In the genomic region with DNA sequence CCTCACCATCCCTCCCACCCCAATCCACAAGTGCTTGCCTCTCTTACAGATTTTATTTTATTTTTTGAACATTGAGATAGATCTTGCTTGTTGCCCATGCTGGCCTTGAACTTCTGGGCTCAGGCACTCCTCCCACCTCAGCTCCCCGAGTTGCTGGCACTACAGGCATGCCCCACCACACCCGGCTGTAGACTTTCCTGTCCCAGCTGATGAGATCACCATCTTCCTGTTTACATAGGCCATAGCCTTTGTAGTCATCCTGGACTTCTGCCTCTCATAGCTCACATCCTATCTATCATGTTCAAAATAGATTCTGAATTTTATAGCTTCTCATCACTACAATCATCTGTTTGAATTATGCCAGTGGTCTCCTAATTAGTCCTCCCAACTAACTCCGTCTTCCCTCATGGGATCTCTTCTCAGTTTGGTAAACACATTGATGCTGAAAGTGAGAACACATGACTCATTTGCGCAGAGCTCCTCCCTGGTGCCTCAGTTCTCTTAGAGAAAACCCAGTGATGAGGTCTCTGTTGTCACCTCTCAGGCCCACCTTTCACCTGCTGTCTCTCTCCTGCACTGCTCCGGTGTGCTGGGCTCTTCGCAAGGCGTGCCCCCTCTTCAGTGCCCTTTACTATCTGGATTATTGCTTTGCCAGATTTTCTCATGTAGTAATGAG, we compare ENCODE assay signal across 11 cellular contexts.
A peak's percentile ranks its signal among the peaks of the same experiment; 100 is the strongest.
DNase-seq lines count a peak whose midpoint lies in the region; TF ChIP-seq lines count a peak whose summit lies in the region.
"Had no signal": no experiment of that assay in that cellular context is flagged by ENCODE, and none has a peak within 500 bp of the region (broad histone marks: within the 10 kb centered on the region; RNA-seq: fewer than 3 reads in every experiment).

No MANE protein-coding gene starts in this region.

- no peak overlapping the region for H3K4me2 ChIP-seq in mammary epithelial cell (ENCODE audit: insufficient read depth, low read depth, low read length)

- no peak overlapping the region for H3K4me3 ChIP-seq in mammary epithelial cell (replicated peaks in 1 of 3; ENCODE audit: insufficient read depth in 1 of 3, low read depth in 2 of 3, low read length in 3 of 3)
- H3K4me3 ChIP-seq: prostate gland had no signal

- H3K27me3 Mint-ChIP-seq in nephron progenitor cell (ENCODE audit: low read depth, poor library complexity): peaks cover 3% of the 10 kb centered on the region

- H3K79me2 ChIP-seq in mammary epithelial cell (ENCODE audit: insufficient read depth, low read length): no peaks in the 10 kb centered on the region

- no peaks in the 10 kb centered on the region for H3K9me3 ChIP-seq in mammary epithelial cell (replicated peaks; ENCODE audit: insufficient read depth, low read length)
- H3K9me3 ChIP-seq: prostate gland had no signal

- no peak overlapping the region for H3K4me3 Mint-ChIP-seq in nephron progenitor cell

- dilution Hi-C loops in mammary epithelial cell (cut with HindIII; ENCODE audit: low sequenced_read_pairs): no loop called here

- peak; percentile 32 for DNase-seq in NCI-H748 (lab: John Stamatoyannopoulos, UW; ENCODE audit: unreplicated experiment)
- DNase-seq in NCI-H748 treated with DMSO at 0.1 percent for 48 hours (lab: John Stamatoyannopoulos, UW): no peak
- DNase-seq in NCI-H510A treated with DMSO at 0.1 percent for 48 hours (lab: John Stamatoyannopoulos, UW): peak; percentile 77
- DNase-seq in mammary epithelial cell: peak; percentile 61
- DNase-seq in nephron progenitor cell: no peak
- no peak for DNase-seq in mesenteric fat pad (ENCODE audit: low spot score)
- DNase-seq in NCI-H1417 treated with DMSO at 0.1 percent for 48 hours (lab: John Stamatoyannopoulos, UW): no peak
- no peak for DNase-seq in activated CD4-positive, CD25-positive, alpha-beta regulatory T cell treated with anti-CD3 and anti-CD28 coated beads, Interleukin-2, amount 50 U/mL, for 72 hours
- DNase-seq: activated CD8-positive, alpha-beta memory T cell treated with anti-CD3 and anti-CD28 coated beads, Interleukin-2, amount 50 U/mL, for 4 hours had no signal

- in situ Hi-C loops in mammary epithelial cell (cut with MboI; ENCODE audit: low sequenced_read_pairs in 2 of 2): no loop called here

- H3K36me3 ChIP-seq in mammary epithelial cell (ENCODE audit: insufficient read depth, low read length): no peaks in the 10 kb centered on the region
- H3K36me3 ChIP-seq: prostate gland had no signal

- no peak for TF ChIP-seq CTCF in mammary epithelial cell (conservative IDR thresholded peaks at IDR 0.05 in 1 of 2, IDR thresholded peaks at IDR 0.05 in 1 of 2; ENCODE audit: extremely low read depth in 1 of 2, insufficient read depth in 1 of 2, low read depth in 1 of 2, low read length in 2 of 2)
- no peak for TF ChIP-seq CTCF in nephron progenitor cell (IDR thresholded peaks at IDR 0.05)

- CTCF ChIA-PET in mammary epithelial cell (lab: Charles Lee; ENCODE audit: low non-redundant PET): no interaction called here

- no peaks in the 10 kb centered on the region for H3K27me3 ChIP-seq in mammary epithelial cell (ENCODE audit: insufficient read depth, low read length)

- no peaks in the 10 kb centered on the region for H3K36me3 Mint-ChIP-seq in nephron progenitor cell (ENCODE audit: low read depth)

- no peak overlapping the region for H3K9ac ChIP-seq in mammary epithelial cell (ENCODE audit: insufficient read depth, low read length)

- no peaks in the 10 kb centered on the region for H4K20me1 ChIP-seq in mammary epithelial cell (ENCODE audit: insufficient read depth, low read length)

- H3K27ac Mint-ChIP-seq in nephron progenitor cell: peak overlapping the region; percentile 58

- no TSS peak for BruUV-seq in mammary epithelial cell (replicated peaks; lab: Mats Ljungman, UMichigan)

- WGBS in mammary epithelial cell (ENCODE audit: low coverage, missing lambda C conversion rate): 69% methylated on average over 7 of the region's 7 CpGs

- no peak overlapping the region for H3K27ac ChIP-seq in mammary epithelial cell (ENCODE audit: insufficient read depth, low read depth, low read length)
- H3K27ac ChIP-seq: 22Rv1, prostate gland had no signal

- H2AFZ ChIP-seq in mammary epithelial cell (ENCODE audit: low read depth, low read length): no peak overlapping the region

- no peaks in the 10 kb centered on the region for H3K9me3 Mint-ChIP-seq in nephron progenitor cell

- peaks cover 19% of the 10 kb centered on the region for H3K4me1 ChIP-seq in mammary epithelial cell (ENCODE audit: insufficient read depth, low read length)
- H3K4me1 ChIP-seq: prostate gland had no signal

- peaks cover 32% of the 10 kb centered on the region for H3K4me1 Mint-ChIP-seq in nephron progenitor cell

- intact Hi-C loops in mammary epithelial cell (cut with micrococcal nuclease): no loop called here

Comparison
In these comparisons a context has a peak if more than half of its experiments do, and no peak if none do; other contexts are left out.
1. DNase-seq: peak in NCI-H748 (single experiment), NCI-H510A treated with DMSO at 0.1 percent for 48 hours (single experiment) and mammary epithelial cell (single experiment); none in NCI-H748 treated with DMSO at 0.1 percent for 48 hours (single experiment), nephron progenitor cell (single experiment), mesenteric fat pad (single experiment), NCI-H1417 treated with DMSO at 0.1 percent for 48 hours (single experiment) and activated CD4-positive, CD25-positive, alpha-beta regulatory T cell treated with anti-CD3 and anti-CD28 coated beads, Interleukin-2, amount 50 U/mL, for 72 hours (single experiment).